In genomic region chr3:63968612-63969350, GRCh38 we compare ENCODE assay signal across 1 cellular context.
TF ChIP-seq lines count a peak whose summit lies in the region.

No MANE protein-coding gene starts in this region.

TF ChIP-seq in GM23338, 12 proteins besides CTCF, POLR2A, EP300 and RAD21 (continued from another document):
- TF ChIP-seq, protein P1, sequence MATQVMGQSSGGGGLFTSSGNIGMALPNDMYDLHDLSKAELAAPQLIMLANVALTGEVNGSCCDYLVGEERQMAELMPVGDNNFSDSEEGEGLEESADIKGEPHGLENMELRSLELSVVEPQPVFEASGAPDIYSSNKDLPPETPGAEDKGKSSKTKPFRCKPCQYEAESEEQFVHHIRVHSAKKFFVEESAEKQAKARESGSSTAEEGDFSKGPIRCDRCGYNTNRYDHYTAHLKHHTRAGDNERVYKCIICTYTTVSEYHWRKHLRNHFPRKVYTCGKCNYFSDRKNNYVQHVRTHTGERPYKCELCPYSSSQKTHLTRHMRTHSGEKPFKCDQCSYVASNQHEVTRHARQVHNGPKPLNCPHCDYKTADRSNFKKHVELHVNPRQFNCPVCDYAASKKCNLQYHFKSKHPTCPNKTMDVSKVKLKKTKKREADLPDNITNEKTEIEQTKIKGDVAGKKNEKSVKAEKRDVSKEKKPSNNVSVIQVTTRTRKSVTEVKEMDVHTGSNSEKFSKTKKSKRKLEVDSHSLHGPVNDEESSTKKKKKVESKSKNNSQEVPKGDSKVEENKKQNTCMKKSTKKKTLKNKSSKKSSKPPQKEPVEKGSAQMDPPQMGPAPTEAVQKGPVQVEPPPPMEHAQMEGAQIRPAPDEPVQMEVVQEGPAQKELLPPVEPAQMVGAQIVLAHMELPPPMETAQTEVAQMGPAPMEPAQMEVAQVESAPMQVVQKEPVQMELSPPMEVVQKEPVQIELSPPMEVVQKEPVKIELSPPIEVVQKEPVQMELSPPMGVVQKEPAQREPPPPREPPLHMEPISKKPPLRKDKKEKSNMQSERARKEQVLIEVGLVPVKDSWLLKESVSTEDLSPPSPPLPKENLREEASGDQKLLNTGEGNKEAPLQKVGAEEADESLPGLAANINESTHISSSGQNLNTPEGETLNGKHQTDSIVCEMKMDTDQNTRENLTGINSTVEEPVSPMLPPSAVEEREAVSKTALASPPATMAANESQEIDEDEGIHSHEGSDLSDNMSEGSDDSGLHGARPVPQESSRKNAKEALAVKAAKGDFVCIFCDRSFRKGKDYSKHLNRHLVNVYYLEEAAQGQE (IDR thresholded peaks at IDR 0.05; ENCODE audit: unreplicated experiment), result no peak
